ENCODE assay signal across 1 cellular context in the genomic region with DNA sequence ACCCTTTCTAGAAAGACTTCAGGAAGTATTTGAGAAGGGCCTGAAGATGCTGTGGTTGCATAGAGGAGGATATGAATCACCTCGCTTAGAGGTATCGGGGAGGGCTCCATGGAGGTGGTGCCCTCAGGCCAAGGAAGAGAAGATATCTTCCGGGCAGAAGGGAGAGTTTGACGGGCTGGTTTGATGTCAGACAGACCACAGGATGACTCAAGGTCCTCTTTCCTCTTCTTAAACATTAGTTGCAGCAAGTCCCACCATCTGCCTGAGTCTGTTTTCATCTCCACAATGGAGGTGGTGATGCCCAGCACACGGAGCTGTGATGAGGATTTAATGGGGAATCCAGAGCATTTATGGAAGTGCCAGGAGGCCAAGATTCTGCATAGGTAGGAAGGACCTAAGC.
TF ChIP-seq lines count a peak whose summit lies in the region.

No MANE protein-coding gene starts in this region.

TF ChIP-seq in WTC11, 78 proteins besides CTCF, POLR2A, EP300 and RAD21 (continued from another document):
- TF ChIP-seq, protein P1, sequence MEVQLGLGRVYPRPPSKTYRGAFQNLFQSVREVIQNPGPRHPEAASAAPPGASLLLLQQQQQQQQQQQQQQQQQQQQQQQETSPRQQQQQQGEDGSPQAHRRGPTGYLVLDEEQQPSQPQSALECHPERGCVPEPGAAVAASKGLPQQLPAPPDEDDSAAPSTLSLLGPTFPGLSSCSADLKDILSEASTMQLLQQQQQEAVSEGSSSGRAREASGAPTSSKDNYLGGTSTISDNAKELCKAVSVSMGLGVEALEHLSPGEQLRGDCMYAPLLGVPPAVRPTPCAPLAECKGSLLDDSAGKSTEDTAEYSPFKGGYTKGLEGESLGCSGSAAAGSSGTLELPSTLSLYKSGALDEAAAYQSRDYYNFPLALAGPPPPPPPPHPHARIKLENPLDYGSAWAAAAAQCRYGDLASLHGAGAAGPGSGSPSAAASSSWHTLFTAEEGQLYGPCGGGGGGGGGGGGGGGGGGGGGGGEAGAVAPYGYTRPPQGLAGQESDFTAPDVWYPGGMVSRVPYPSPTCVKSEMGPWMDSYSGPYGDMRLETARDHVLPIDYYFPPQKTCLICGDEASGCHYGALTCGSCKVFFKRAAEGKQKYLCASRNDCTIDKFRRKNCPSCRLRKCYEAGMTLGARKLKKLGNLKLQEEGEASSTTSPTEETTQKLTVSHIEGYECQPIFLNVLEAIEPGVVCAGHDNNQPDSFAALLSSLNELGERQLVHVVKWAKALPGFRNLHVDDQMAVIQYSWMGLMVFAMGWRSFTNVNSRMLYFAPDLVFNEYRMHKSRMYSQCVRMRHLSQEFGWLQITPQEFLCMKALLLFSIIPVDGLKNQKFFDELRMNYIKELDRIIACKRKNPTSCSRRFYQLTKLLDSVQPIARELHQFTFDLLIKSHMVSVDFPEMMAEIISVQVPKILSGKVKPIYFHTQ (CRISPR knock-in tag; IDR thresholded peaks at IDR 0.05): no peak
- TF ChIP-seq, protein P2, sequence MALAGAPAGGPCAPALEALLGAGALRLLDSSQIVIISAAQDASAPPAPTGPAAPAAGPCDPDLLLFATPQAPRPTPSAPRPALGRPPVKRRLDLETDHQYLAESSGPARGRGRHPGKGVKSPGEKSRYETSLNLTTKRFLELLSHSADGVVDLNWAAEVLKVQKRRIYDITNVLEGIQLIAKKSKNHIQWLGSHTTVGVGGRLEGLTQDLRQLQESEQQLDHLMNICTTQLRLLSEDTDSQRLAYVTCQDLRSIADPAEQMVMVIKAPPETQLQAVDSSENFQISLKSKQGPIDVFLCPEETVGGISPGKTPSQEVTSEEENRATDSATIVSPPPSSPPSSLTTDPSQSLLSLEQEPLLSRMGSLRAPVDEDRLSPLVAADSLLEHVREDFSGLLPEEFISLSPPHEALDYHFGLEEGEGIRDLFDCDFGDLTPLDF (CRISPR knock-in tag; IDR thresholded peaks at IDR 0.05): no peak
- TF ChIP-seq TEAD1 (CRISPR knock-in tag; IDR thresholded peaks at IDR 0.05) (no peak), FOXJ3 (CRISPR knock-in tag; IDR thresholded peaks at IDR 0.05; ENCODE audit: borderline replicate concordance) (no peak), RORB (CRISPR knock-in tag; IDR thresholded peaks at IDR 0.05) (no peak), SP1 (CRISPR knock-in tag; conservative IDR thresholded peaks at IDR 0.05) (no peak)
- TF ChIP-seq, protein P3, sequence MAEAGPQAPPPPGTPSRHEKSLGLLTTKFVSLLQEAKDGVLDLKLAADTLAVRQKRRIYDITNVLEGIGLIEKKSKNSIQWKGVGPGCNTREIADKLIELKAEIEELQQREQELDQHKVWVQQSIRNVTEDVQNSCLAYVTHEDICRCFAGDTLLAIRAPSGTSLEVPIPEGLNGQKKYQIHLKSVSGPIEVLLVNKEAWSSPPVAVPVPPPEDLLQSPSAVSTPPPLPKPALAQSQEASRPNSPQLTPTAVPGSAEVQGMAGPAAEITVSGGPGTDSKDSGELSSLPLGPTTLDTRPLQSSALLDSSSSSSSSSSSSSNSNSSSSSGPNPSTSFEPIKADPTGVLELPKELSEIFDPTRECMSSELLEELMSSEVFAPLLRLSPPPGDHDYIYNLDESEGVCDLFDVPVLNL (CRISPR knock-in tag; IDR thresholded peaks at IDR 0.05; ENCODE audit: borderline replicate concordance, low read depth): no peak
- TF ChIP-seq, protein P4, sequence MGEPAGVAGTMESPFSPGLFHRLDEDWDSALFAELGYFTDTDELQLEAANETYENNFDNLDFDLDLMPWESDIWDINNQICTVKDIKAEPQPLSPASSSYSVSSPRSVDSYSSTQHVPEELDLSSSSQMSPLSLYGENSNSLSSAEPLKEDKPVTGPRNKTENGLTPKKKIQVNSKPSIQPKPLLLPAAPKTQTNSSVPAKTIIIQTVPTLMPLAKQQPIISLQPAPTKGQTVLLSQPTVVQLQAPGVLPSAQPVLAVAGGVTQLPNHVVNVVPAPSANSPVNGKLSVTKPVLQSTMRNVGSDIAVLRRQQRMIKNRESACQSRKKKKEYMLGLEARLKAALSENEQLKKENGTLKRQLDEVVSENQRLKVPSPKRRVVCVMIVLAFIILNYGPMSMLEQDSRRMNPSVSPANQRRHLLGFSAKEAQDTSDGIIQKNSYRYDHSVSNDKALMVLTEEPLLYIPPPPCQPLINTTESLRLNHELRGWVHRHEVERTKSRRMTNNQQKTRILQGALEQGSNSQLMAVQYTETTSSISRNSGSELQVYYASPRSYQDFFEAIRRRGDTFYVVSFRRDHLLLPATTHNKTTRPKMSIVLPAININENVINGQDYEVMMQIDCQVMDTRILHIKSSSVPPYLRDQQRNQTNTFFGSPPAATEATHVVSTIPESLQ (CRISPR knock-in tag; IDR thresholded peaks at IDR 0.05): no peak
